8 cellular contexts compared by ENCODE assay signal in the genomic region with DNA sequence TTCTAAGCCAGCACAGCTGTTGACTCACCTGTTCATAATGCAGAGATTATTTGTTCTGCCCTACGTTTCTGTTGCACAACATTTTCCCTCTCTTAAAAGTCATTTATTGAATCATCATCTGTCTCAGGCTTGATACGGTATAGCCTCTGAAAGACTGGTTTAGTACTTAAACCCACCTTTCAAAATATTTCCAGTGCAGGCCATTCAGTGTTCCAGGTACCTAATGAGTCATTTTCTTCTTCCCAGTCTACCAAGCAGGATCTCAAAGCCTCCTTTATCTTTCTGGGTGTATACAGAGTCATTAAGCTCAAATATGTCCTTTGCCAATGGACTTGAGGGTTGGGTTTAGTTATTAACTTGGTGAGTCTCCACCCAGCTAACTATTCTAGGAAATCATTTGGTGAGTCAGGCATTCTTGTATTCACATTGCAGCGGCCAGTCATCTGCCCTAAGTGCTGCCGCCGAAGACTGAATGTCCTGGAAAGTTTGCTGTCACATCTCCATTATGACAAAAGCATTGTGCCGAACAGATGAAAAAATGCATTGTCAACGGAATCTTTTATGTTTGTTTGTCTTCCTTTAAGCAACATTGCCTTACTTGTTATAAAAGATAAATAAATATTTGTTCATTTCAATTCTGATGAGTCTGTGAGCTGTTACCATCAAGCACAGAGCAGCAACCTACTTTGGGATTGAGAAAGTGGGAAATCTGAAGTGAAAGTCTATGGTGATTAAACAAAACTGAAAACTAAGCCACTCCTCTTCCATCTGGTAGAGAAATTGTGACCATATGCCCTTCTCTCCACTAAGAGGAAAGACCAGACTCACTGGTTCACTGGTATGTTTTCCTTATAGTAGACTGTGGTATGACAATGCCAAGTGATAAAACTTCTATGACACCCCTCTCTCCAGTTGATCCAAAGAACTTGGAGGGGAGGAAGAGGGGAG. TPM values are rescaled to one million over a fixed set of nuclear protein-coding genes. Genes with fewer than 3 reads are reported as not detected.
DNase-seq lines count a peak whose midpoint lies in the region; ATAC-seq and TF ChIP-seq lines count a peak whose summit lies in the region.

No MANE protein-coding gene starts in this region.

- 63 to 73% methylated on average over 7 of the region's 7 CpGs for WGBS in lung, 2 donors
- WGBS in lower leg skin, 2 donors, result 27 to 41% methylated on average over 7 of the region's 7 CpGs

- no peaks in the 10 kb centered on the region for H3K27me3 ChIP-seq in lung (ENCODE audit: control insufficient read depth, insufficient read depth)

- intact Hi-C loops in lower leg skin (cut with DNase I; ENCODE audit: low total_unique reads), result no loop called here

- TF ChIP-seq POLR2A in lower leg skin (IDR thresholded peaks at IDR 0.05), result no peak

- DNase-seq in AG20443 (ENCODE audit: low spot score), result peak; percentile 21
- DNase-seq in HT1080 (ENCODE audit: low read depth), result peak; percentile 86
- peak; percentile 40 to 88 for DNase-seq in cardiac fibroblast (ENCODE audit: low read depth in 2 of 2)
- DNase-seq in lung (ENCODE audit: low spot score), result peak; percentile 51
- DNase-seq in NCI-H187 (lab: John Stamatoyannopoulos, UW), result no peak
- DNase-seq in lower leg skin (ENCODE audit: low spot score in 2 of 2), result no peak

- H3K9me3 ChIP-seq in lung (ENCODE audit: control insufficient read depth in 2 of 2, insufficient read depth in 1 of 2, low read length in 1 of 2), result no peaks in the 10 kb centered on the region

- H3K4me3 ChIP-seq in cardiac fibroblast (replicated peaks in 1 of 2; ENCODE audit: low read depth in 2 of 2, low read length in 2 of 2), result peak overlapping the region in 1 of 2 donors; percentile 28
- no peak overlapping the region for H3K4me3 ChIP-seq in lung
- no peak overlapping the region for H3K4me3 ChIP-seq in lower leg skin (ENCODE audit: low read depth, poor library complexity, severe bottlenecking)

- TF ChIP-seq CTCF in cardiac fibroblast (IDR thresholded peaks at IDR 0.05; ENCODE audit: low read depth, low read length), result no peak
- TF ChIP-seq CTCF in lung (IDR thresholded peaks at IDR 0.05; ENCODE audit: control extremely low read depth, extremely low read depth), result no peak
- no peak for TF ChIP-seq CTCF in lower leg skin (IDR thresholded peaks at IDR 0.05)

- H3K4me1 ChIP-seq in lung (ENCODE audit: control insufficient read depth in 2 of 2, insufficient read depth in 2 of 2, low read length in 2 of 2), result no peaks in the 10 kb centered on the region

- H3K27ac ChIP-seq in lung (ENCODE audit: low read depth in 1 of 2, low read length in 1 of 2), result peak overlapping the region; percentile 66 to 79

- no peaks in the 10 kb centered on the region for H3K36me3 ChIP-seq in lung (ENCODE audit: control insufficient read depth in 2 of 2, insufficient read depth in 2 of 2, low read length in 2 of 2)

- ATAC-seq in lung (ENCODE audit: insufficient read depth, low FRiP score) (peak; percentile 86), HG02973 (IDR thresholded peaks at IDR 0.05; ENCODE audit: unreplicated experiment) (no peak), HG03565 (IDR thresholded peaks at IDR 0.05; ENCODE audit: unreplicated experiment) (no peak)

RNA-seq across cellular contexts. Expression of a gene that starts 14.3 kb away (rescaled TPM):
- 7.4 and 9.5 TPM in 2 replicates for total RNA-seq in HT1080 (2014; rRNA removed; shearing (Covaris generic))
- 6.3 and 8.3 TPM in 2 replicates for polyA plus RNA-seq in HT1080 (2015; cell fraction: cytosol; rRNA removed)
- 11.8 and 12.0 TPM in 2 replicates for polyA plus RNA-seq in HT1080 (2015; cell fraction: nucleus; rRNA removed)
- 10 to 100 TPM; 24.8 to 62.1 TPM for total RNA-seq in lung
- 10 to 100 TPM in 1 of 2 donors, 1 to 10 TPM in 1; 8.2 to 14.1 TPM for polyA plus RNA-seq in lung
- total RNA-seq in lower leg skin, result 100 to 1,000 TPM in 1 of 4 donors, 10 to 100 TPM in 3; 77.1 to 105 (median 80.5) TPM

Comparison
In these comparisons a context has a peak if more than half of its experiments do, and no peak if none do; other contexts are left out.
1. DNase-seq: peak in AG20443 (single experiment), HT1080 (single experiment), cardiac fibroblast (2 of 2) and lung (single experiment); none in NCI-H187 (0 of 2) and lower leg skin (0 of 2).